ENCODE assay signal across 1 cellular context in genomic region chr3:87495946-87496345, GRCh38.
TF ChIP-seq lines count a peak whose summit lies in the region.

No MANE protein-coding gene starts in this region.

TF ChIP-seq in HEK293, 187 proteins besides CTCF, POLR2A, EP300 and RAD21 (continued from another document and continues in another):
- no peak for TF ChIP-seq ZNF670 (tag by site-specific recombination; IDR thresholded peaks at IDR 0.05; ENCODE audit: low read depth)
- TF ChIP-seq ZNF514 (tag by site-specific recombination; IDR thresholded peaks at IDR 0.05): no peak
- no peak for TF ChIP-seq KLF17 (tag by site-specific recombination; IDR thresholded peaks at IDR 0.05)
- TF ChIP-seq ZNF449 (tag by site-specific recombination; IDR thresholded peaks at IDR 0.05): no peak
- TF ChIP-seq KLF10 (tag by site-specific recombination; IDR thresholded peaks at IDR 0.05): peak; percentile 29; the same call in 1 of the 2 replicates
- no peak for TF ChIP-seq OVOL3 (tag by site-specific recombination; IDR thresholded peaks at IDR 0.05)
- TF ChIP-seq, protein P1, sequence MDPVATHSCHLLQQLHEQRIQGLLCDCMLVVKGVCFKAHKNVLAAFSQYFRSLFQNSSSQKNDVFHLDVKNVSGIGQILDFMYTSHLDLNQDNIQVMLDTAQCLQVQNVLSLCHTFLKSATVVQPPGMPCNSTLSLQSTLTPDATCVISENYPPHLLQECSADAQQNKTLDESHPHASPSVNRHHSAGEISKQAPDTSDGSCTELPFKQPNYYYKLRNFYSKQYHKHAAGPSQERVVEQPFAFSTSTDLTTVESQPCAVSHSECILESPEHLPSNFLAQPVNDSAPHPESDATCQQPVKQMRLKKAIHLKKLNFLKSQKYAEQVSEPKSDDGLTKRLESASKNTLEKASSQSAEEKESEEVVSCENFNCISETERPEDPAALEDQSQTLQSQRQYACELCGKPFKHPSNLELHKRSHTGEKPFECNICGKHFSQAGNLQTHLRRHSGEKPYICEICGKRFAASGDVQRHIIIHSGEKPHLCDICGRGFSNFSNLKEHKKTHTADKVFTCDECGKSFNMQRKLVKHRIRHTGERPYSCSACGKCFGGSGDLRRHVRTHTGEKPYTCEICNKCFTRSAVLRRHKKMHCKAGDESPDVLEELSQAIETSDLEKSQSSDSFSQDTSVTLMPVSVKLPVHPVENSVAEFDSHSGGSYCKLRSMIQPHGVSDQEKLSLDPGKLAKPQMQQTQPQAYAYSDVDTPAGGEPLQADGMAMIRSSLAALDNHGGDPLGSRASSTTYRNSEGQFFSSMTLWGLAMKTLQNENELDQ (tag by site-specific recombination; IDR thresholded peaks at IDR 0.05; ENCODE audit: low read depth): no peak
- no peak for TF ChIP-seq GLI2 (tag by site-specific recombination; IDR thresholded peaks at IDR 0.05; ENCODE audit: borderline replicate concordance, low read depth)
- no peak for TF ChIP-seq ZNF791 (tag by site-specific recombination; IDR thresholded peaks at IDR 0.05)
- no peak for TF ChIP-seq ZNF19 (tag by site-specific recombination; IDR thresholded peaks at IDR 0.05; ENCODE audit: low read depth)
- TF ChIP-seq ZNF76 (tag by site-specific recombination; IDR thresholded peaks at IDR 0.05; ENCODE audit: borderline replicate concordance, low read depth): no peak
- TF ChIP-seq, protein P2, sequence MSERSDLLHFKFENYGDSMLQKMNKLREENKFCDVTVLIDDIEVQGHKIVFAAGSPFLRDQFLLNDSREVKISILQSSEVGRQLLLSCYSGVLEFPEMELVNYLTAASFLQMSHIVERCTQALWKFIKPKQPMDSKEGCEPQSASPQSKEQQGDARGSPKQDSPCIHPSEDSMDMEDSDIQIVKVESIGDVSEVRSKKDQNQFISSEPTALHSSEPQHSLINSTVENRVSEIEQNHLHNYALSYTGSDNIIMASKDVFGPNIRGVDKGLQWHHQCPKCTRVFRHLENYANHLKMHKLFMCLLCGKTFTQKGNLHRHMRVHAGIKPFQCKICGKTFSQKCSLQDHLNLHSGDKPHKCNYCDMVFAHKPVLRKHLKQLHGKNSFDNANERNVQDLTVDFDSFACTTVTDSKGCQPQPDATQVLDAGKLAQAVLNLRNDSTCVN (tag by site-specific recombination; optimal IDR thresholded peaks at IDR 0.05): no peak
- no peak for TF ChIP-seq ZNF175 (tag by site-specific recombination; IDR thresholded peaks at IDR 0.05)
- TF ChIP-seq, protein P3, sequence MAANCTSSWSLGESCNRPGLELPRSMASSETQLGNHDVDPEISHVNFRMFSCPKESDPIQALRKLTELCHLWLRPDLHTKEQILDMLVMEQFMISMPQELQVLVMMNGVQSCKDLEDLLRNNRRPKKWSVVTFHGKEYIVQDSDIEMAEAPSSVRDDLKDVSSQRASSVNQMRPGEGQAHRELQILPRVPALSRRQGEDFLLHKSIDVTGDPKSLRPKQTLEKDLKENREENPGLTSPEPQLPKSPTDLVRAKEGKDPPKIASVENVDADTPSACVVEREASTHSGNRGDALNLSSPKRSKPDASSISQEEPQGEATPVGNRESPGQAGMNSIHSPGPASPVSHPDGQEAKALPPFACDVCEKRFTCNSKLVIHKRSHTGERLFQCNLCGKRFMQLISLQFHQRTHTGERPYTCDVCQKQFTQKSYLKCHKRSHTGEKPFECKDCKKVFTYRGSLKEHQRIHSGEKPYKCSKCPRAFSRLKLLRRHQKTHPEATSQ (tag by site-specific recombination; IDR thresholded peaks at IDR 0.05): no peak
- TF ChIP-seq ZNF114 (tag by site-specific recombination; IDR thresholded peaks at IDR 0.05): no peak
- no peak for TF ChIP-seq ZNF623 (tag by site-specific recombination; IDR thresholded peaks at IDR 0.05)
- no peak for TF ChIP-seq ZNF777 (tag by site-specific recombination; IDR thresholded peaks at IDR 0.05; ENCODE audit: borderline replicate concordance)
- TF ChIP-seq ZNF585B (tag by site-specific recombination; IDR thresholded peaks at IDR 0.05): no peak
- peak; percentile 24; the same call in 1 of the 2 replicates for TF ChIP-seq IKZF3 (tag by site-specific recombination; IDR thresholded peaks at IDR 0.05)
- TF ChIP-seq SP7 (tag by site-specific recombination; IDR thresholded peaks at IDR 0.05): peak; percentile 54; the same call in 1 of the 2 replicates
- TF ChIP-seq ZBTB6 (tag by site-specific recombination; IDR thresholded peaks at IDR 0.05): no peak
- no peak for TF ChIP-seq ZNF571 (tag by site-specific recombination; IDR thresholded peaks at IDR 0.05)
- no peak for TF ChIP-seq ZNF280C (tag by site-specific recombination; IDR thresholded peaks at IDR 0.05)
- TF ChIP-seq ELK4 (IDR thresholded peaks at IDR 0.05; ENCODE audit: borderline replicate concordance, low read depth, low read length): no peak
- TF ChIP-seq ZNF169 (tag by site-specific recombination; IDR thresholded peaks at IDR 0.05): no peak
- no peak for TF ChIP-seq TCF7L2 (IDR thresholded peaks at IDR 0.05; ENCODE audit: borderline replicate concordance, low read depth, low read length)
- TF ChIP-seq BCL11A (tag by site-specific recombination; IDR thresholded peaks at IDR 0.05; ENCODE audit: low read depth): peak; percentile 61; the same call in 1 of the 2 replicates
- no peak for TF ChIP-seq ZNF37A (tag by site-specific recombination; IDR thresholded peaks at IDR 0.05)
- TF ChIP-seq, protein P4, sequence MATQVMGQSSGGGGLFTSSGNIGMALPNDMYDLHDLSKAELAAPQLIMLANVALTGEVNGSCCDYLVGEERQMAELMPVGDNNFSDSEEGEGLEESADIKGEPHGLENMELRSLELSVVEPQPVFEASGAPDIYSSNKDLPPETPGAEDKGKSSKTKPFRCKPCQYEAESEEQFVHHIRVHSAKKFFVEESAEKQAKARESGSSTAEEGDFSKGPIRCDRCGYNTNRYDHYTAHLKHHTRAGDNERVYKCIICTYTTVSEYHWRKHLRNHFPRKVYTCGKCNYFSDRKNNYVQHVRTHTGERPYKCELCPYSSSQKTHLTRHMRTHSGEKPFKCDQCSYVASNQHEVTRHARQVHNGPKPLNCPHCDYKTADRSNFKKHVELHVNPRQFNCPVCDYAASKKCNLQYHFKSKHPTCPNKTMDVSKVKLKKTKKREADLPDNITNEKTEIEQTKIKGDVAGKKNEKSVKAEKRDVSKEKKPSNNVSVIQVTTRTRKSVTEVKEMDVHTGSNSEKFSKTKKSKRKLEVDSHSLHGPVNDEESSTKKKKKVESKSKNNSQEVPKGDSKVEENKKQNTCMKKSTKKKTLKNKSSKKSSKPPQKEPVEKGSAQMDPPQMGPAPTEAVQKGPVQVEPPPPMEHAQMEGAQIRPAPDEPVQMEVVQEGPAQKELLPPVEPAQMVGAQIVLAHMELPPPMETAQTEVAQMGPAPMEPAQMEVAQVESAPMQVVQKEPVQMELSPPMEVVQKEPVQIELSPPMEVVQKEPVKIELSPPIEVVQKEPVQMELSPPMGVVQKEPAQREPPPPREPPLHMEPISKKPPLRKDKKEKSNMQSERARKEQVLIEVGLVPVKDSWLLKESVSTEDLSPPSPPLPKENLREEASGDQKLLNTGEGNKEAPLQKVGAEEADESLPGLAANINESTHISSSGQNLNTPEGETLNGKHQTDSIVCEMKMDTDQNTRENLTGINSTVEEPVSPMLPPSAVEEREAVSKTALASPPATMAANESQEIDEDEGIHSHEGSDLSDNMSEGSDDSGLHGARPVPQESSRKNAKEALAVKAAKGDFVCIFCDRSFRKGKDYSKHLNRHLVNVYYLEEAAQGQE (tag by site-specific recombination; IDR thresholded peaks at IDR 0.05): no peak
- no peak for TF ChIP-seq BCL6B (tag by site-specific recombination; IDR thresholded peaks at IDR 0.05)
- TF ChIP-seq, protein P5, sequence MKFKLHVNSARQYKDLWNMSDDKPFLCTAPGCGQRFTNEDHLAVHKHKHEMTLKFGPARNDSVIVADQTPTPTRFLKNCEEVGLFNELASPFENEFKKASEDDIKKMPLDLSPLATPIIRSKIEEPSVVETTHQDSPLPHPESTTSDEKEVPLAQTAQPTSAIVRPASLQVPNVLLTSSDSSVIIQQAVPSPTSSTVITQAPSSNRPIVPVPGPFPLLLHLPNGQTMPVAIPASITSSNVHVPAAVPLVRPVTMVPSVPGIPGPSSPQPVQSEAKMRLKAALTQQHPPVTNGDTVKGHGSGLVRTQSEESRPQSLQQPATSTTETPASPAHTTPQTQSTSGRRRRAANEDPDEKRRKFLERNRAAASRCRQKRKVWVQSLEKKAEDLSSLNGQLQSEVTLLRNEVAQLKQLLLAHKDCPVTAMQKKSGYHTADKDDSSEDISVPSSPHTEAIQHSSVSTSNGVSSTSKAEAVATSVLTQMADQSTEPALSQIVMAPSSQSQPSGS (tag by site-specific recombination; IDR thresholded peaks at IDR 0.05; ENCODE audit: low read depth): peak; percentile 94
- TF ChIP-seq, protein P6, sequence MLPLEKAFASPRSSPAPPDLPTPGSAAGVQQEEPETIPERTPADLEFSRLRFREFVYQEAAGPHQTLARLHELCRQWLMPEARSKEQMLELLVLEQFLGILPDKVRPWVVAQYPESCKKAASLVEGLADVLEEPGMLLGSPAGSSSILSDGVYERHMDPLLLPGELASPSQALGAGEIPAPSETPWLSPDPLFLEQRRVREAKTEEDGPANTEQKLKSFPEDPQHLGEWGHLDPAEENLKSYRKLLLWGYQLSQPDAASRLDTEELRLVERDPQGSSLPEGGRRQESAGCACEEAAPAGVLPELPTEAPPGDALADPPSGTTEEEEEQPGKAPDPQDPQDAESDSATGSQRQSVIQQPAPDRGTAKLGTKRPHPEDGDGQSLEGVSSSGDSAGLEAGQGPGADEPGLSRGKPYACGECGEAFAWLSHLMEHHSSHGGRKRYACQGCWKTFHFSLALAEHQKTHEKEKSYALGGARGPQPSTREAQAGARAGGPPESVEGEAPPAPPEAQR (tag by site-specific recombination; IDR thresholded peaks at IDR 0.05): no peak
